10 cellular contexts compared by ENCODE assay signal in genomic region chr7:103988468-103989199, GRCh38. TPM values are rescaled to one million over a fixed set of nuclear protein-coding genes. Genes with fewer than 3 reads are reported as not detected.
DNase-seq lines count a peak whose midpoint lies in the region; ATAC-seq and TF ChIP-seq lines count a peak whose summit lies in the region.
"Had no signal": no experiment of that assay in that cellular context is flagged by ENCODE, and none has a peak within 500 bp of the region (broad histone marks: within the 10 kb centered on the region; RNA-seq: fewer than 3 reads in every experiment).

No MANE protein-coding gene starts in this region.

- H3K4me3 ChIP-seq in lower lobe of right lung = peak overlapping the region; percentile 37
- H3K4me3 ChIP-seq in uterus = peak overlapping the region in 1 of 2 donors; percentile 7

- DNase-seq in natural killer cell = no peak
- no peak for DNase-seq in natural killer cell treated with Interleukin-12 subunit alpha and Interleukin-12 subunit beta and Interleukin-15 and Interleukin-18, amount 100 ng/mL, for 72 hours (ENCODE audit: low spot score)
- no peak for DNase-seq in lower lobe of right lung
- DNase-seq in RKO (ENCODE audit: low spot score) = no peak
- DNase-seq in uterus = no peak
- DNase-seq: activated CD4-positive, alpha-beta T cell treated with anti-CD3 and anti-CD28 coated beads, Interleukin-2, amount 50 U/mL, for 4 hours had no signal

- H3K27me3 ChIP-seq in lower lobe of right lung (ENCODE audit: low read depth) = peaks cover 52% of the 10 kb centered on the region
- peaks cover 0 to 23% of the 10 kb centered on the region in 2 donors for H3K27me3 ChIP-seq in uterus

- TF ChIP-seq CTCF in natural killer cell (IDR thresholded peaks at IDR 0.05) (no peak), brain (conservative IDR thresholded peaks at IDR 0.05) (no peak), lower lobe of right lung (IDR thresholded peaks at IDR 0.05) (no peak), uterus (IDR thresholded peaks at IDR 0.05) (no peak)

- H3K9me3 Mint-ChIP-seq in natural killer cell (no peaks in the 10 kb centered on the region), brain (peaks cover 0 to 2% (median 0%) of the 10 kb centered on the region in 5 experiments)
- no peaks in the 10 kb centered on the region for H3K9me3 Mint-ChIP-seq in natural killer cell treated with Interleukin-12 subunit alpha and Interleukin-12 subunit beta and Interleukin-15 and Interleukin-18, amount 100 ng/mL, for 72 hours

- ATAC-seq in natural killer cell = no peak
- no peak for ATAC-seq in natural killer cell treated with Interleukin-12 subunit alpha and Interleukin-12 subunit beta and Interleukin-15 and Interleukin-18, amount 100 ng/mL, for 72 hours
- ATAC-seq in lower lobe of right lung = no peak
- ATAC-seq in GM21825 (IDR thresholded peaks at IDR 0.05; ENCODE audit: unreplicated experiment) = no peak
- ATAC-seq in HG03097 (IDR thresholded peaks at IDR 0.05; ENCODE audit: low FRiP score, unreplicated experiment) = no peak

- no peak for TF ChIP-seq POLR2A in uterus (IDR thresholded peaks at IDR 0.05)

- H3K27me3 Mint-ChIP-seq in natural killer cell (ENCODE audit: low read depth in 2 of 2) (peaks cover 26% of the 10 kb centered on the region in 2 donors), brain (peaks cover 85% of the 10 kb centered on the region)
- peaks cover 34 to 45% of the 10 kb centered on the region in 2 donors for H3K27me3 Mint-ChIP-seq in natural killer cell treated with Interleukin-12 subunit alpha and Interleukin-12 subunit beta and Interleukin-15 and Interleukin-18, amount 100 ng/mL, for 72 hours

- peaks cover 0 to 5% of the 10 kb centered on the region in 2 donors for H3K4me1 Mint-ChIP-seq in natural killer cell
- no peaks in the 10 kb centered on the region for H3K4me1 Mint-ChIP-seq in natural killer cell treated with Interleukin-12 subunit alpha and Interleukin-12 subunit beta and Interleukin-15 and Interleukin-18, amount 100 ng/mL, for 72 hours (ENCODE audit: low read depth in 2 of 2)
- H3K4me1 Mint-ChIP-seq in brain = peaks cover 22% of the 10 kb centered on the region

- no peak overlapping the region for H3K27ac ChIP-seq in lower lobe of right lung
- H3K27ac ChIP-seq in uterus = no peak overlapping the region
- H3K27ac ChIP-seq: HL-60 had no signal

- intact Hi-C loops in natural killer cell (cut with micrococcal nuclease) = no loop called here
- intact Hi-C loops in lower lobe of right lung (cut with DNase I) = no loop called here
- intact Hi-C loops in uterus (cut with DNase I; ENCODE audit: low total_unique reads) = no loop called here

- H3K36me3 Mint-ChIP-seq in natural killer cell = no peaks in the 10 kb centered on the region
- H3K36me3 Mint-ChIP-seq in natural killer cell treated with Interleukin-12 subunit alpha and Interleukin-12 subunit beta and Interleukin-15 and Interleukin-18, amount 100 ng/mL, for 72 hours = no peaks in the 10 kb centered on the region
- H3K36me3 Mint-ChIP-seq in brain = no peaks in the 10 kb centered on the region

- H3K36me3 ChIP-seq in lower lobe of right lung (no peaks in the 10 kb centered on the region), uterus (no peaks in the 10 kb centered on the region)

- H3K4me1 ChIP-seq in lower lobe of right lung = peaks cover 15% of the 10 kb centered on the region
- no peaks in the 10 kb centered on the region for H3K4me1 ChIP-seq in uterus

- H3K4me3 Mint-ChIP-seq in natural killer cell (peak overlapping the region; percentile 35), brain (peak overlapping the region; percentile 83 to 89 (median 88))
- H3K4me3 Mint-ChIP-seq in natural killer cell treated with Interleukin-12 subunit alpha and Interleukin-12 subunit beta and Interleukin-15 and Interleukin-18, amount 100 ng/mL, for 72 hours = no peak overlapping the region

- H3K27ac Mint-ChIP-seq in natural killer cell (no peak overlapping the region), brain (peak overlapping the region in 2 of 5 experiments; percentile 23 to 69)
- H3K27ac Mint-ChIP-seq in natural killer cell treated with Interleukin-12 subunit alpha and Interleukin-12 subunit beta and Interleukin-15 and Interleukin-18, amount 100 ng/mL, for 72 hours = no peak overlapping the region

- H3K9me3 ChIP-seq in lower lobe of right lung = no peaks in the 10 kb centered on the region
- H3K9me3 ChIP-seq in uterus = no peaks in the 10 kb centered on the region

RNA-seq across cellular contexts. Expression of gene RELN, which starts 0.8 kb away (rescaled TPM):
- total RNA-seq in natural killer cell (not detected), lower lobe of right lung (3.7 TPM), uterus (10 to 100 TPM in 2 of 4 donors, 1 to 10 TPM in 2; 1.8 to 47.4 (median 6.7) TPM)
- not detected for total RNA-seq in natural killer cell treated with Interleukin-12 subunit alpha and Interleukin-12 subunit beta and Interleukin-15 and Interleukin-18, amount 100 ng/mL, for 72 hours
- 35.1 TPM for polyA plus RNA-seq in brain (ENCODE audit: insufficient read depth, low read depth, low replicate concordance)
